1 cellular context compared by ENCODE assay signal in the genomic region with DNA sequence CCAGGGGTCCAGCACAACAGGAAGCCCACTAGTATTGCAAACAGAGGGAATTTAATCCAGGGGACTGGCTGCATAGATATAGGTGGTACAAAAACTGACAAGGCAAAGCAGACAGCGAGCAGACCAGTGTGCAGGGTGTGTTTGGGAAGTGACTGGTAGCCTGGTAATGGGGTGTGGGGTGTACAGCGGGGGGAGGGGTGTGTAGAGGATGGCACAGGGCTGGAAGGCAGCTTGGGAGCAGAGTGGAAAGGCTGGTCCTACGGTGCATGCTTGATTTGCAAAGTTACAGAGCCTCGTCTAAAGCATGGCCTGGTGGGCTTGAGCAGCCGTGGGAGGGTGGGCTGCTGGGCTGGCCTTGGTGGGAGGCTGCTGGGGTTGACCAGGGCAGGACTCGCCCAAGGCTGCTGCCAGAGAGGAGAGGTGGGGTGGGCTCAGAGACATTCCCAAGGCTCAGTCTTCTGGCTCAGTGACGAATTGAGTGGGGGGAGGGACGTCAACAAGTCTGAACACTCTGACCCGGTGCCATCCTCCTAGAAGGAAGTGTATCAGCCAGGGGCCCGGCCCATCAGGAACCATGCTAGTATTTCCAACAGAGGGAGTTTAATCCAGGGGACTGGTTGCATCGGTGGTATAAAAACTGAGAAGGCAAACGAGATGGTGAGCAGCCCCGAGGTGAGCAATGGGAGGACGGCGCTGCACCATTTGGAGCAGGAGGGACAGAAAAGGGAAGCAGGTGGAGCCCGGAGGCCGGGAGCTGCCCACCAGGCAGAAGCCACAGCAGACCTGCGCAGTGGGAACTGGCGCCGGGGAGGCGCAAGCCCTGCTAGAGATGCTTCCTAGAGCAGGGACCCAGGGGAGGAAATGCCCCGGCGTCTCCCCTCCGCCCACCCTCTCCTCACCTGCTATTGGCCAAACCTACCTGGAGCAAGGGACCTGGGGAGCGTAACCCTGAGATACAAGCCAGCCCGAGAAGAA.
TF ChIP-seq lines count a peak whose summit lies in the region.

No MANE protein-coding gene starts in this region.

TF ChIP-seq in IMR-90, 13 proteins besides CTCF, POLR2A, EP300 and RAD21 (continued from another document):
- TF ChIP-seq, protein P1, sequence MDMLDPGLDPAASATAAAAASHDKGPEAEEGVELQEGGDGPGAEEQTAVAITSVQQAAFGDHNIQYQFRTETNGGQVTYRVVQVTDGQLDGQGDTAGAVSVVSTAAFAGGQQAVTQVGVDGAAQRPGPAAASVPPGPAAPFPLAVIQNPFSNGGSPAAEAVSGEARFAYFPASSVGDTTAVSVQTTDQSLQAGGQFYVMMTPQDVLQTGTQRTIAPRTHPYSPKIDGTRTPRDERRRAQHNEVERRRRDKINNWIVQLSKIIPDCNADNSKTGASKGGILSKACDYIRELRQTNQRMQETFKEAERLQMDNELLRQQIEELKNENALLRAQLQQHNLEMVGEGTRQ (IDR thresholded peaks at IDR 0.05; ENCODE audit: low read depth, low read length): no peak
- no peak for TF ChIP-seq RFX5 (IDR thresholded peaks at IDR 0.05; ENCODE audit: low read depth, low read length)
- no peak for TF ChIP-seq ELK1 (IDR thresholded peaks at IDR 0.05; ENCODE audit: borderline replicate concordance, low read depth, low read length)
- no peak for TF ChIP-seq RCOR1 (IDR thresholded peaks at IDR 0.05; ENCODE audit: insufficient replicate concordance, low read length)
- TF ChIP-seq MAZ (IDR thresholded peaks at IDR 0.05; ENCODE audit: borderline replicate concordance, low read depth, low read length): no peak
- no peak for TF ChIP-seq FOS (IDR thresholded peaks at IDR 0.05; ENCODE audit: low read depth, low read length)
- no peak for TF ChIP-seq BHLHE40 (IDR thresholded peaks at IDR 0.05; ENCODE audit: low read depth, low read length)
- no peak for TF ChIP-seq MAFK (IDR thresholded peaks at IDR 0.05; ENCODE audit: low read depth, low read length)
